Comparison of ENCODE assay signal across 8 cellular contexts in the genomic region with DNA sequence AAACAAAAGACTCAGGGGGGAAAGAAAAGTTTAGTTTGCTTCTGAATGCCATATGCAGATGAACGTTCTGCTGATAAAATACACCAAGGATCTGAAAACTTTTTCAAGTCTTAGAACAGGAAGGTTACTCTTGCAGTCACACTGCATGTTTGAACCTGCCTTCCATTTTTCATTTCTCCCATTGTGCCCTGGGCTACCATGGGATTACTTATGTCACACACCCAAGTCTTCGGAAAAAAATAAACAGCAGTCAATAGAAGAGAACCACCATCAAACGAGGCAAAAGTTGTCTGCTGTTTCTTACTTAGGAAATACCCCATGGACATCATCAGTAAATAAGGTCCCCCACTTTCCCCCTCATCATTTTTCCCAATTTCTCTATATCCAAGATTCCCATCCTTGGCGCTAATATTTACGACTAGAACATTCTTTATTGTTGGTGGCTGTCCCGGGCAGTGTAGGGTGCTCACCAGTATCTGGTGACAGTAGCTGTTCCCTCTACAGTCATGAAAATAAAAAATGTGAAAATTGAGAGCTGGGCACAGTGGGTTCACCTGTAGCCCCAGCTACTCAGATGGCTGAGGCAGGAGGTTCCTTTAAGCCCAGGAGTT.
A peak's percentile ranks its signal among the peaks of the same experiment; 100 is the strongest.
DNase-seq lines count a peak whose midpoint lies in the region; ATAC-seq and TF ChIP-seq lines count a peak whose summit lies in the region.

No MANE protein-coding gene starts in this region.

- TF ChIP-seq CTCF in C4-2B (conservative IDR thresholded peaks at IDR 0.05) (no peak), KMS-11 (conservative IDR thresholded peaks at IDR 0.05; ENCODE audit: low read depth, low read length) (no peak), MCF 10A (IDR thresholded peaks at IDR 0.05; ENCODE audit: unreplicated experiment) (no peak), natural killer cell (IDR thresholded peaks at IDR 0.05) (no peak)

- H3K27me3 Mint-ChIP-seq in MCF 10A (ENCODE audit: insufficient read depth, unreplicated experiment) (no peaks in the 10 kb centered on the region), natural killer cell (ENCODE audit: low read depth in 2 of 2) (no peaks in the 10 kb centered on the region)

- H3K36me3 ChIP-seq in KMS-11 (ENCODE audit: insufficient read depth) = no peaks in the 10 kb centered on the region

- no peak overlapping the region for H3K4me3 ChIP-seq in KMS-11 (IDR thresholded peaks at IDR 0.05; ENCODE audit: insufficient read depth, low read depth, low read length)

- peak overlapping the region; percentile 84 for H3K4me2 ChIP-seq in KMS-11

- H3K79me2 ChIP-seq in KMS-11 (ENCODE audit: insufficient read depth, low read depth) = no peaks in the 10 kb centered on the region

- H3K36me3 Mint-ChIP-seq in MCF 10A (ENCODE audit: insufficient read depth, unreplicated experiment) (no peaks in the 10 kb centered on the region), natural killer cell (no peaks in the 10 kb centered on the region)

- H3K4me3 Mint-ChIP-seq in MCF 10A (ENCODE audit: unreplicated experiment) (no peak overlapping the region), natural killer cell (no peak overlapping the region)

- H4K20me1 ChIP-seq in KMS-11 (ENCODE audit: insufficient read depth) = no peaks in the 10 kb centered on the region

- ATAC-seq in natural killer cell = no peak

- H2AFZ ChIP-seq in KMS-11 (ENCODE audit: low read depth) = peak overlapping the region; percentile 71; the same call in 1 of the 2 replicates

- H3K27ac Mint-ChIP-seq in MCF 10A (ENCODE audit: low read depth, unreplicated experiment) (peak overlapping the region; percentile 88), natural killer cell (peak overlapping the region; percentile 28 to 63)

- peak overlapping the region; percentile 43; the same call in 1 of the 2 replicates for H3K9ac ChIP-seq in KMS-11

- DNase-seq in MCF 10A (ENCODE audit: unreplicated experiment) (peak; percentile 52), natural killer cell (no peak), cerebellum (ENCODE audit: low spot score) (no peak), KBM-7 (no peak), RPMI8226 (no peak), mesenteric fat pad (ENCODE audit: low spot score) (no peak)

- H3K4me1 Mint-ChIP-seq in MCF 10A (ENCODE audit: insufficient read depth, unreplicated experiment) (peaks cover 46% of the 10 kb centered on the region), natural killer cell (peaks cover 49 to 57% of the 10 kb centered on the region in 2 donors)

- CTCF ChIA-PET in MCF 10A (lab: Yijun Ruan, JAX) = interaction anchor here (3.5 to 3.9 kb wide), 2 partner anchors 48 to 289 kb away, joined by 23 to 32 read pairs; no protein-coding TSS in a partner anchor

- POLR2A ChIA-PET in MCF 10A (lab: Yijun Ruan, JAX) = interaction anchor here (0.5 to 4.8 kb wide), 23 partner anchors 11 to 289 kb away, joined by 3 to 88 read pairs (median 5); a partner anchor contains a TSS

- no peaks in the 10 kb centered on the region for H3K9me3 Mint-ChIP-seq in MCF 10A (ENCODE audit: unreplicated experiment)
- H3K9me3 Mint-ChIP-seq in natural killer cell = no peaks in the 10 kb centered on the region

- BruUV-seq in MCF 10A (replicated peaks; lab: Mats Ljungman, UMichigan) = no TSS peak

- in situ Hi-C loops in KBM-7 (cut with MboI; ENCODE audit: low pct_unique_long_range_greater_than_20kb, low sequenced_read_pairs) = no loop called here

- peak overlapping the region; percentile 86; the same call in 1 of the 2 replicates for H3K27ac ChIP-seq in C4-2B
- peak overlapping the region; percentile 83 for H3K27ac ChIP-seq in KMS-11

- H3K27me3 ChIP-seq in KMS-11 (ENCODE audit: insufficient read depth, low read depth) = no peaks in the 10 kb centered on the region

- intact Hi-C loops in MCF 10A (cut with micrococcal nuclease) = loop anchor here (5.0 kb wide), 1 partner anchor 276 kb away; a partner anchor contains a TSS
- intact Hi-C loops in natural killer cell (cut with micrococcal nuclease) = loop anchor here (2.0 kb wide), 1 partner anchor 289 kb away; no protein-coding TSS in a partner anchor

- peaks cover 73% of the 10 kb centered on the region for H3K4me1 ChIP-seq in KMS-11 (ENCODE audit: low read depth, poor library complexity, severe bottlenecking)
